In genomic region chr17:75289122-75289831, GRCh38 we compare ENCODE assay signal across 8 cellular contexts. TPM values are rescaled to one million over a fixed set of nuclear protein-coding genes. Genes with fewer than 3 reads are reported as not detected.
DNase-seq lines count a peak whose midpoint lies in the region; ATAC-seq and TF ChIP-seq lines count a peak whose summit lies in the region.

Gene SLC25A19 (minus strand): TSS chr17:75289433. CDS start chr17:75286764, 2,669 bp downstream.

- CTCF ChIA-PET in Caco-2 (lab: Charles Lee) = interaction anchor here (0.6 to 3.3 kb wide), 25 partner anchors 11 to 236 kb away, joined by 3 to 91 read pairs (median 5); partner anchors contain the start of genes GGA3, GRB2, LLGL2 and MIF4GD

- H3K4me3 ChIP-seq in Caco-2 (ENCODE audit: low read depth, low read length) = peak within 1 kb of the TSS; percentile 69

- no TSS peak for BruUV-seq in Caco-2 (replicated peaks; lab: Mats Ljungman, UMichigan)

- peaks cover 4% of the 10 kb centered on the region; the same call in 1 of the 2 replicates for H3K36me3 ChIP-seq in Caco-2 (ENCODE audit: control insufficient read depth, insufficient read depth, low read length)

- no peaks in the 10 kb centered on the region for H3K9me3 ChIP-seq in Caco-2

- H3K36me3 Mint-ChIP-seq in Caco-2 (ENCODE audit: insufficient read depth, unreplicated experiment) = peaks cover 11% of the 10 kb centered on the region
- H3K36me3 Mint-ChIP-seq in effector memory CD8-positive, alpha-beta T cell (ENCODE audit: insufficient read depth) = peaks cover 19% of the 10 kb centered on the region
- H3K36me3 Mint-ChIP-seq in memory B cell = peaks cover 4% of the 10 kb centered on the region

- POLR2A ChIA-PET in Caco-2 (lab: Charles Lee) = interaction anchor here (0.5 to 2.0 kb wide), 19 partner anchors 11 to 491 kb away, joined by 3 to 44 read pairs (median 7); partner anchors contain the start of genes FDXR, GGA3, GRB2 and MIF4GD

- H3K9me3 Mint-ChIP-seq in Caco-2 (ENCODE audit: unreplicated experiment) (no peaks in the 10 kb centered on the region), memory B cell (no peaks in the 10 kb centered on the region)
- no peaks in the 10 kb centered on the region for H3K9me3 Mint-ChIP-seq in effector memory CD8-positive, alpha-beta T cell

- intact Hi-C loops in Caco-2 (cut with micrococcal nuclease; ENCODE audit: unreplicated experiment) = loop anchor here (1.0 to 2.0 kb wide), 7 partner anchors 18 to 167 kb away; partner anchors contain the start of genes GGA3, GRB2, MIF4GD and MRPS7

- H3K4me1 ChIP-seq in Caco-2 = peaks cover under 1% of the 10 kb centered on the region; the same call in 1 of the 2 replicates

- H3K4me3 Mint-ChIP-seq in Caco-2 (ENCODE audit: unreplicated experiment) (peak within 1 kb of the TSS; percentile 97), memory B cell (peak within 1 kb of the TSS; percentile 98)
- peak within 1 kb of the TSS; percentile 96 to 99 for H3K4me3 Mint-ChIP-seq in effector memory CD8-positive, alpha-beta T cell

- H3K27me3 Mint-ChIP-seq in Caco-2 (ENCODE audit: insufficient read depth, unreplicated experiment) (no peaks in the 10 kb centered on the region), memory B cell (no peaks in the 10 kb centered on the region)
- H3K27me3 Mint-ChIP-seq in effector memory CD8-positive, alpha-beta T cell = no peaks in the 10 kb centered on the region

- H3K4me1 Mint-ChIP-seq in Caco-2 (ENCODE audit: low read depth, unreplicated experiment) (peaks cover 7% of the 10 kb centered on the region), memory B cell (peaks cover 8% of the 10 kb centered on the region)
- H3K4me1 Mint-ChIP-seq in effector memory CD8-positive, alpha-beta T cell (ENCODE audit: low read depth in 2 of 2) = peaks cover 10 to 12% of the 10 kb centered on the region in 2 donors

- DNase-seq in Caco-2 = peak; percentile 99
- peak; percentile 99 for DNase-seq in HT1080 (ENCODE audit: low read depth)
- DNase-seq in NOMO-1 treated with DMSO at 0.1 percent for 48 hours (lab: John Stamatoyannopoulos, UW; ENCODE audit: unreplicated experiment) = peak; percentile 99
- peak; percentile 91 to 96 for DNase-seq in activated CD8-positive, alpha-beta memory T cell treated with anti-CD3 and anti-CD28 coated beads for 4 hours (ENCODE audit: low read depth in 2 of 2)
- DNase-seq in effector memory CD8-positive, alpha-beta T cell = peak; percentile 93 to 95 (median 95)
- DNase-seq in memory B cell (ENCODE audit: low spot score in 2 of 2) = peak; percentile 89 to 90
- DNase-seq in stimulated activated CD8-positive, alpha-beta memory T cell treated with anti-CD3 and anti-CD28 coated beads, Interleukin-12 subunit alpha, Interleukin-12 subunit beta, amount 100 ng/mL, for 24 hours (ENCODE audit: extremely low read depth) = peak; percentile 92

- no peaks in the 10 kb centered on the region for H3K27me3 ChIP-seq in Caco-2 (replicated peaks; ENCODE audit: control insufficient read depth, insufficient read depth, low read length)

- peak; percentile 45 to 74 for TF ChIP-seq CTCF in Caco-2 (IDR thresholded peaks at IDR 0.05; ENCODE audit: insufficient read depth in 1 of 2, low read depth in 1 of 2, low read length in 1 of 2, severe bottlenecking in 1 of 2, unreplicated experiment in 1 of 2)

- H3K27ac Mint-ChIP-seq in Caco-2 (ENCODE audit: unreplicated experiment) (peak within 1 kb of the TSS; percentile 96), memory B cell (peak within 1 kb of the TSS; percentile 98)
- H3K27ac Mint-ChIP-seq in effector memory CD8-positive, alpha-beta T cell = peak within 1 kb of the TSS; percentile 98 to 99

- ATAC-seq in GM21360 (IDR thresholded peaks at IDR 0.05; ENCODE audit: unreplicated experiment) (peak; percentile 90), memory B cell (ENCODE audit: low read depth) (peak; percentile 84)
- peak; percentile 88 for ATAC-seq in effector memory CD8-positive, alpha-beta T cell (replicated peaks)

RNA-seq across cellular contexts. Expression of gene SLC25A19, which starts in this region (rescaled TPM):
- 29.8 and 33.6 TPM in 2 replicates for total RNA-seq in Caco-2 (2022)
- 31.1 and 32.0 TPM in 2 replicates for total RNA-seq in HT1080 (2014; rRNA removed; shearing (Covaris generic))
- polyA plus RNA-seq in HT1080 (2015; cell fraction: cytosol; rRNA removed) = 15.6 and 19.0 TPM in 2 replicates
- 10.6 and 14.4 TPM in 2 replicates for polyA plus RNA-seq in HT1080 (2015; cell fraction: nucleus; rRNA removed)

Comparison
In these comparisons a context has a peak if more than half of its experiments do, and no peak if none do; other contexts are left out.
1. Peak in every context shown above with its lines: DNase-seq, ATAC-seq and H3K4me3 ChIP-seq.